Comparison of ENCODE assay signal across 8 cellular contexts in genomic region chr2:55268907-55269611, GRCh38. TPM values are rescaled to one million over a fixed set of nuclear protein-coding genes. Genes with fewer than 3 reads are reported as not detected.
DNase-seq lines count a peak whose midpoint lies in the region; FAIRE-seq and TF ChIP-seq lines count a peak whose summit lies in the region.

MTIF2 (minus strand) TSS chr2:55269231; CDS start chr2:55263858, 5,373 bp downstream.

- TF ChIP-seq RAD21 in neural cell (conservative IDR thresholded peaks at IDR 0.05), result peak; percentile 37

- H3K9ac ChIP-seq in H9 (ENCODE audit: extremely low read depth, insufficient read length, low read length) (peak within 1 kb of the TSS; percentile 99), neural cell (ENCODE audit: low read length) (peak within 1 kb of the TSS; percentile 70)

- H3K27ac ChIP-seq in H9 (ENCODE audit: insufficient read length, low read depth, low read length), result peak within 1 kb of the TSS; percentile 73
- peak within 1 kb of the TSS; percentile 61 for H3K27ac ChIP-seq in neural cell (ENCODE audit: low read length)
- peak within 1 kb of the TSS; percentile 85 to 91 (median 87) for H3K27ac ChIP-seq in stomach

- H3K79me2 ChIP-seq in H9 (ENCODE audit: insufficient read depth, low read length), result no peaks in the 10 kb centered on the region
- H3K79me2 ChIP-seq in neural cell (replicated peaks; ENCODE audit: insufficient read depth, low read length), result no peaks in the 10 kb centered on the region

- H3K56ac ChIP-seq in H9 (ENCODE audit: insufficient read length, low read depth, low read length), result no peak within 1 kb of the TSS

- H2AFZ ChIP-seq in H9 (ENCODE audit: low read length), result no peak within 1 kb of the TSS
- H2AFZ ChIP-seq in neural cell (ENCODE audit: low read depth, low read length), result peak within 1 kb of the TSS; percentile 66

- H3K27me3 ChIP-seq in H9 (ENCODE audit: insufficient read depth, low read length) (no peaks in the 10 kb centered on the region), MG63 (no peaks in the 10 kb centered on the region), neural cell (ENCODE audit: insufficient read depth, low read depth, low read length) (no peaks in the 10 kb centered on the region), stomach (no peaks in the 10 kb centered on the region)

- TF ChIP-seq EP300 in neural cell (conservative IDR thresholded peaks at IDR 0.05; ENCODE audit: poor library complexity, severe bottlenecking) (no peak), stomach (IDR thresholded peaks at IDR 0.05) (no peak)

- H3K9me3 Mint-ChIP-seq in H9, result no peaks in the 10 kb centered on the region; a peak in 1 of 5 replicates

- no peak within 1 kb of the TSS for H3T11ph ChIP-seq in H9 (ENCODE audit: low read length)

- H3K9me3 ChIP-seq in H9 (ENCODE audit: control insufficient read depth, low read depth, low read length) (no peaks in the 10 kb centered on the region), MG63 (no peaks in the 10 kb centered on the region), neural cell (ENCODE audit: low read length) (no peaks in the 10 kb centered on the region), stomach (no peaks in the 10 kb centered on the region)

- peak within 1 kb of the TSS; percentile 82 to 94 for H3K4me3 Mint-ChIP-seq in H9

- H3K4me3 ChIP-seq in MG63, result peak within 1 kb of the TSS; percentile 93
- peak within 1 kb of the TSS; percentile 74 for H3K4me3 ChIP-seq in neural cell (ENCODE audit: low read length)
- peak within 1 kb of the TSS; percentile 55 to 70 (median 60) for H3K4me3 ChIP-seq in stomach

- H3K4me1 ChIP-seq in H9 (ENCODE audit: insufficient read depth, low read length) (no peaks in the 10 kb centered on the region; the same call in 1 of the 2 replicates), stomach (peaks cover 14 to 20% (median 18%) of the 10 kb centered on the region in 4 donors)

- H2BK20ac ChIP-seq in H9 (ENCODE audit: low read depth, low read length, poor library complexity, severe bottlenecking), result no peak within 1 kb of the TSS

- H3K9me2 ChIP-seq in neural cell (ENCODE audit: insufficient read depth, low read length), result no peaks in the 10 kb centered on the region

- peaks cover 0 to 14% (median 11%) of the 10 kb centered on the region in 3 experiments; a peak in 4 of 7 replicates for H3K36me3 Mint-ChIP-seq in H9 (ENCODE audit: insufficient read depth in 1 of 3, low read depth in 3 of 3)

- intact Hi-C loops in stomach (cut with DNase I; ENCODE audit: low total_unique reads), result no loop called here

- no peak within 1 kb of the TSS for H3K4ac ChIP-seq in H9 (ENCODE audit: low read depth, low read length)

- WGBS in H9 (ENCODE audit: extremely low coverage, insufficient read length, low lambda C conversion rate), result no CpG with 5 or more reads among the region's 43 CpGs
- WGBS in stomach, 5 donors, result 0 to 1% (median 0%) methylated on average over 39 to 43 of the region's 43 CpGs

- H3K27me3 Mint-ChIP-seq in H9 (ENCODE audit: low read depth), result no peaks in the 10 kb centered on the region

- peak; percentile 89 for FAIRE-seq in G401.6 (lab: Jason Lieb, UNC)

- peaks cover 10 to 13% of the 10 kb centered on the region in 2 experiments for H3K4me1 Mint-ChIP-seq in H9

- peak; percentile 95 for DNase-seq in H9
- DNase-seq in MG63, result peak; percentile 97
- DNase-seq in SHP77 treated with DMSO at 0.1 percent for 48 hours (lab: John Stamatoyannopoulos, UW), result peak; percentile 98
- DNase-seq in activated effector memory CD4-positive, alpha-beta T cell treated with anti-CD3 and anti-CD28 coated beads, Interleukin-2, amount 50 U/mL, for 16 hours, result peak; percentile 95
- DNase-seq in fibroblast of the conjunctiva (ENCODE audit: low read depth), result peak; percentile 85
- DNase-seq in stomach, result peak; percentile 95

- H3K27ac Mint-ChIP-seq in H9, result peak within 1 kb of the TSS; percentile 7 to 98 (median 96)

- H4K8ac ChIP-seq in H9 (replicated peaks; ENCODE audit: insufficient read length, low read depth, low read length), result peak within 1 kb of the TSS; percentile 86

- H4K20me1 ChIP-seq in H9 (ENCODE audit: control insufficient read depth, insufficient read depth, insufficient read length) (no peaks in the 10 kb centered on the region), neural cell (ENCODE audit: insufficient read depth) (no peaks in the 10 kb centered on the region)

- H3K79me1 ChIP-seq in H9 (ENCODE audit: insufficient read depth, low read depth, low read length, poor library complexity, severe bottlenecking), result no peaks in the 10 kb centered on the region

- TF ChIP-seq POLR2A in stomach (IDR thresholded peaks at IDR 0.05), result no peak

- H3K36me3 ChIP-seq in MG63, result peaks cover 17% of the 10 kb centered on the region
- no peaks in the 10 kb centered on the region for H3K36me3 ChIP-seq in neural cell (ENCODE audit: insufficient read depth, low read length)
- peaks cover 0 to 31% (median 28%) of the 10 kb centered on the region in 4 donors for H3K36me3 ChIP-seq in stomach

- peak within 1 kb of the TSS; percentile 87 for H3K18ac ChIP-seq in H9 (ENCODE audit: insufficient read length, low read depth, low read length)

- no peak within 1 kb of the TSS for H3K23ac ChIP-seq in H9 (ENCODE audit: insufficient read length, low read depth, low read length)

- H4K91ac ChIP-seq in H9 (ENCODE audit: insufficient read length, low read depth, low read length), result no peak within 1 kb of the TSS

- H3K14ac ChIP-seq in H9 (ENCODE audit: insufficient read depth, low read length), result peak within 1 kb of the TSS; percentile 94

- TF ChIP-seq CTCF in H9 (conservative IDR thresholded peaks at IDR 0.05), result no peak
- no peak for TF ChIP-seq CTCF in neural cell (IDR thresholded peaks at IDR 0.05; ENCODE audit: poor library complexity, severe bottlenecking)
- TF ChIP-seq CTCF in stomach (IDR thresholded peaks at IDR 0.05), result peak in 2 of 7 experiments; percentile 25 to 31

- no peak within 1 kb of the TSS for H2BK12ac ChIP-seq in H9 (ENCODE audit: insufficient read length, low read depth, low read length)

- peak within 1 kb of the TSS; percentile 35 for H2BK5ac ChIP-seq in H9 (ENCODE audit: insufficient read length, low read length)

- peaks cover 8% of the 10 kb centered on the region for H3K23me2 ChIP-seq in H9 (ENCODE audit: insufficient read length, low read depth, low read length, poor library complexity, severe bottlenecking)

- H2BK15ac ChIP-seq in H9 (ENCODE audit: low read depth, low read length), result no peak within 1 kb of the TSS

- H3K4me2 ChIP-seq in H9 (ENCODE audit: insufficient read depth, insufficient read length, low read length) (peak within 1 kb of the TSS; percentile 97), neural cell (ENCODE audit: low read length) (peak within 1 kb of the TSS; percentile 88)

- no peaks in the 10 kb centered on the region for H3F3A ChIP-seq in neural cell (ENCODE audit: insufficient read depth, low read length, poor library complexity, severe bottlenecking)

- no peak within 1 kb of the TSS for H2AK5ac ChIP-seq in H9 (ENCODE audit: insufficient read length, low read length)

- H2BK120ac ChIP-seq in H9 (ENCODE audit: low read depth, low read length, poor library complexity, severe bottlenecking), result no peak within 1 kb of the TSS

- H4K5ac ChIP-seq in H9 (ENCODE audit: insufficient read length, low read depth, low read length), result peak within 1 kb of the TSS; percentile 89

TF ChIP-seq in neural cell, 6 proteins besides CTCF, POLR2A, EP300 and RAD21:
- no peak for TF ChIP-seq EZH2 (IDR thresholded peaks at IDR 0.05; ENCODE audit: borderline replicate concordance, insufficient read depth, low read length, poor library complexity, severe bottlenecking)
- peak; percentile 94 for TF ChIP-seq MXI1 (conservative IDR thresholded peaks at IDR 0.05; ENCODE audit: poor library complexity, severe bottlenecking)
- TF ChIP-seq, protein P1, sequence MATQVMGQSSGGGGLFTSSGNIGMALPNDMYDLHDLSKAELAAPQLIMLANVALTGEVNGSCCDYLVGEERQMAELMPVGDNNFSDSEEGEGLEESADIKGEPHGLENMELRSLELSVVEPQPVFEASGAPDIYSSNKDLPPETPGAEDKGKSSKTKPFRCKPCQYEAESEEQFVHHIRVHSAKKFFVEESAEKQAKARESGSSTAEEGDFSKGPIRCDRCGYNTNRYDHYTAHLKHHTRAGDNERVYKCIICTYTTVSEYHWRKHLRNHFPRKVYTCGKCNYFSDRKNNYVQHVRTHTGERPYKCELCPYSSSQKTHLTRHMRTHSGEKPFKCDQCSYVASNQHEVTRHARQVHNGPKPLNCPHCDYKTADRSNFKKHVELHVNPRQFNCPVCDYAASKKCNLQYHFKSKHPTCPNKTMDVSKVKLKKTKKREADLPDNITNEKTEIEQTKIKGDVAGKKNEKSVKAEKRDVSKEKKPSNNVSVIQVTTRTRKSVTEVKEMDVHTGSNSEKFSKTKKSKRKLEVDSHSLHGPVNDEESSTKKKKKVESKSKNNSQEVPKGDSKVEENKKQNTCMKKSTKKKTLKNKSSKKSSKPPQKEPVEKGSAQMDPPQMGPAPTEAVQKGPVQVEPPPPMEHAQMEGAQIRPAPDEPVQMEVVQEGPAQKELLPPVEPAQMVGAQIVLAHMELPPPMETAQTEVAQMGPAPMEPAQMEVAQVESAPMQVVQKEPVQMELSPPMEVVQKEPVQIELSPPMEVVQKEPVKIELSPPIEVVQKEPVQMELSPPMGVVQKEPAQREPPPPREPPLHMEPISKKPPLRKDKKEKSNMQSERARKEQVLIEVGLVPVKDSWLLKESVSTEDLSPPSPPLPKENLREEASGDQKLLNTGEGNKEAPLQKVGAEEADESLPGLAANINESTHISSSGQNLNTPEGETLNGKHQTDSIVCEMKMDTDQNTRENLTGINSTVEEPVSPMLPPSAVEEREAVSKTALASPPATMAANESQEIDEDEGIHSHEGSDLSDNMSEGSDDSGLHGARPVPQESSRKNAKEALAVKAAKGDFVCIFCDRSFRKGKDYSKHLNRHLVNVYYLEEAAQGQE (IDR thresholded peaks at IDR 0.05; ENCODE audit: borderline replicate concordance), result peak; percentile 34
- peak; percentile 89 for TF ChIP-seq TAF1 (IDR thresholded peaks at IDR 0.05; ENCODE audit: low read depth)
- TF ChIP-seq POLR2AphosphoS5 (IDR thresholded peaks at IDR 0.05), result peak; percentile 78
- peak; percentile 55 for TF ChIP-seq SMC3 (conservative IDR thresholded peaks at IDR 0.05; ENCODE audit: poor library complexity)

RNA-seq across cellular contexts. Expression of gene MTIF2, which starts in this region (rescaled TPM):
- total RNA-seq in H9 (2021) (35.6 and 36.4 TPM in 2 replicates), stomach (10 to 100 TPM in 3 of 5 donors, 1 to 10 TPM in 2; 7.1 to 32.1 (median 20.9) TPM)
- total RNA-seq in MG63 (2014; rRNA removed; shearing (Covaris generic); ENCODE audit: low replicate concordance), result 40.6 and 93.7 TPM in 2 replicates
- polyA plus RNA-seq in neural cell (15.1 and 18.5 TPM in 2 replicates), stomach (10 to 100 TPM; 19.5 to 22.5 (median 21.3) TPM)
- 18.3 and 20.5 TPM in 2 replicates for polyA minus RNA-seq in neural cell

Comparison
In these comparisons a context has a peak if more than half of its experiments do, and no peak if none do; other contexts are left out.
1. Peak in every context shown above with its lines: DNase-seq, H3K4me3 ChIP-seq and H3K27ac ChIP-seq.